Comparison of ENCODE assay signal across 1 cellular context in the genomic region with DNA sequence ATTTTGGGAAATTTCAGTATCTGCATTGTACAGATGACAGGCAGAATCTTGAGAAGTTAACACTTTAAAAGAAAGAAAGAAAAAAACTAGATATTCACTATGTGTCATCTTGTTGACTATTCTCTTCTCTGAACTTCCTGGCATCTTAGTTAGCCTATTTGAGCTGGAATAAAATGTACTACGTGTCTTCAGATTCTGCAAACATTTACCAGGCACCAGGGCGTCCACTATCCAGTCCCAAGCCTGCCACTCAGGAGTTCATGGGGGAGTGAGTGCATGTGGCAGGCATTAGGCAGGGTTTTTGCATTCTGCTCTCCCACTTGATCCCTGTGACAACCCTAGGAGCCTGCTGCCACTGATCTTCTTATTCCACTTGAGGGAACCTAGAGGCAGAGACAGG.
TF ChIP-seq lines count a peak whose summit lies in the region.

No MANE protein-coding gene starts in this region.

TF ChIP-seq in HepG2, 621 proteins besides CTCF, POLR2A, EP300 and RAD21:
- TF ChIP-seq TOE1 (CRISPR knock-in tag; IDR thresholded peaks at IDR 0.05) (no peak), POLR2AphosphoS2 (IDR thresholded peaks at IDR 0.05; ENCODE audit: low read depth, low read length) (peak; percentile 12), ASH2L (IDR thresholded peaks at IDR 0.05; ENCODE audit: insufficient read length, low read depth, low read length) (no peak), ISX (CRISPR knock-in tag; conservative IDR thresholded peaks at IDR 0.05) (no peak), BCL3 (CRISPR knock-in tag; IDR thresholded peaks at IDR 0.05) (no peak)
- TF ChIP-seq, protein P1, sequence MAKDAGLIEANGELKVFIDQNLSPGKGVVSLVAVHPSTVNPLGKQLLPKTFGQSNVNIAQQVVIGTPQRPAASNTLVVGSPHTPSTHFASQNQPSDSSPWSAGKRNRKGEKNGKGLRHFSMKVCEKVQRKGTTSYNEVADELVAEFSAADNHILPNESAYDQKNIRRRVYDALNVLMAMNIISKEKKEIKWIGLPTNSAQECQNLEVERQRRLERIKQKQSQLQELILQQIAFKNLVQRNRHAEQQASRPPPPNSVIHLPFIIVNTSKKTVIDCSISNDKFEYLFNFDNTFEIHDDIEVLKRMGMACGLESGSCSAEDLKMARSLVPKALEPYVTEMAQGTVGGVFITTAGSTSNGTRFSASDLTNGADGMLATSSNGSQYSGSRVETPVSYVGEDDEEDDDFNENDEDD (CRISPR knock-in tag; IDR thresholded peaks at IDR 0.05; ENCODE audit: borderline replicate concordance) = no peak
